8 cellular contexts compared by ENCODE assay signal in the genomic region with DNA sequence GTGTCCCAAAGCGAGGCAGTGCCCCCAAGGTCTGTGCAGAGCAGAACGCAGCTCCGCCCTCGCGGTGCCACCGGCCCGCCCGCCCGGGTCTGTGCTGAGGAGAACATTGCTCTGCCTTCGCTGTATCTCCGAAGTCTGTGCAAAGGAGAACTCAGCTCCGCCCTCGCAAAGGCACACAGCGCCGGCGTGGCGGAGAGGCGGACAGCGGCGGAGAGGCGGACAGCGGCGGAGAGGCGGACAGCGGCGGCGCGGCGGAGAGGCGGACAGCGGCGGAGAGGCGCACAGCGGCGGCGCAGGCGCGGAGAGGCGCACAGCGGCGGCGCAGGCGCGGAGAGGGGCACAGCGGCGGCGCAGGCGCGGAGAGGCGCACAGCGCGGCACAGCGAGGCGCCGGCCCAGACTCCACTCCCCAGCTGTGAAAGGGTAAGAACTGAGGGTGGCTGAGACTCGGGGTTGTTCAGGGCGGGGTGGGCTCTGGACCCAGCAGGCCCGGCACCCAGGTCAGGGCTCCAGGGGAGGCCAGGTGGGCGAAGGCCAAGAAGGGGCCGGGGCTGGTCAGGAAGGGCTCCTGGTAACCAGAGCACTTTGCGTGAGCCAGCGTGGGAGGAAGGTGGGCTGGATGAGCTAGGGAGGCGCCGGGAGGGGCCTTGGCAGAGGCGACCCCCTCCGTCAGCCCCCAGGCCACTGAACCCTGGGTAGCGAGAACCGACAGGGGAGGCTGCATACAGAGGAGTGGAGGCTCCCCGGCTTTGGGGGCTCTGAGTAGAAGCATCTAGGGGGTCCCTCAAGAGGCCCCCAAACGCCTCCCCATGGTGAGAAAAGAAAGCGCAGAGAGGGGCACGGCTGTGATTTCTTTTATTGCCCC. TPM values are rescaled to one million over a fixed set of nuclear protein-coding genes. Genes with fewer than 3 reads are reported as not detected.
A peak's percentile ranks its signal among the peaks of the same experiment; 100 is the strongest.
DNase-seq lines count a peak whose midpoint lies in the region; ATAC-seq and TF ChIP-seq lines count a peak whose summit lies in the region.
"Not testable (repeated sequence)": the region's sequence is repeated elsewhere in the genome, so short reads cannot be mapped to it uniquely, and the experiment has no call there.

No MANE protein-coding gene starts in this region.

- H3K27me3 ChIP-seq in adrenal gland; heart left ventricle; osteoblast (ENCODE audit: insufficient read depth, low read length); stomach smooth muscle (ENCODE audit: control insufficient read depth in 1 of 2, insufficient read depth in 2 of 2, low read length in 2 of 2): not testable (repeated sequence)

- H3K79me2 ChIP-seq in osteoblast (ENCODE audit: insufficient read depth, low read length), result peaks cover 41% of the 10 kb centered on the region

- H3K9me3 Mint-ChIP-seq in HFFc6, result not testable (repeated sequence)

- 0 to 2% (median 1%) methylated on average over 8 to 72 of the region's 72 CpGs for WGBS in adrenal gland, 4 donors
- 0 to 5% (median 1%) methylated on average over 13 to 72 of the region's 72 CpGs for WGBS in heart left ventricle, 4 donors

- peak; percentile 71 for DNase-seq in EL
- DNase-seq in HFFc6, result peak; percentile 56
- peak; percentile 1 for DNase-seq in NCI-H128 (lab: John Stamatoyannopoulos, UW; ENCODE audit: unreplicated experiment)
- peak; percentile 57 for DNase-seq in T-helper 22 cell (ENCODE audit: low read depth)
- peak; percentile 55 to 69 (median 62) for DNase-seq in adrenal gland
- DNase-seq in heart left ventricle, result peak; percentile 57 to 87 (median 72)
- DNase-seq in osteoblast (ENCODE audit: insufficient read length, low spot score, missing footprints), result not testable (repeated sequence)

- H3K9ac ChIP-seq in stomach smooth muscle (ENCODE audit: low read length in 2 of 2), result peak overlapping the region; percentile 68 to 70

- TF ChIP-seq POLR2A in adrenal gland (IDR thresholded peaks at IDR 0.05) (peak in 1 of 2 donors; percentile 62), heart left ventricle (IDR thresholded peaks at IDR 0.05) (peak in 1 of 2 donors; percentile 76)

- peaks cover 25% of the 10 kb centered on the region for H3K4me1 Mint-ChIP-seq in HFFc6 (ENCODE audit: low read depth)

- H3K27me3 Mint-ChIP-seq in HFFc6 (ENCODE audit: insufficient read depth), result not testable (repeated sequence)

- not testable (repeated sequence) for H3K9me3 ChIP-seq in adrenal gland (replicated peaks in 1 of 3); heart left ventricle; osteoblast (ENCODE audit: low read depth, low read length); stomach smooth muscle (ENCODE audit: control insufficient read depth in 2 of 2, low read length in 2 of 2)

- H3K27ac ChIP-seq in adrenal gland (peak overlapping the region in 3 of 5 donors; percentile 57 to 84 (median 71)), heart left ventricle (peak overlapping the region; percentile 60 to 86 (median 78)), osteoblast (ENCODE audit: low read depth, low read length) (peak overlapping the region; percentile 56), stomach smooth muscle (ENCODE audit: low read length) (peak overlapping the region; percentile 31)

- peak overlapping the region; percentile 72 for H2AFZ ChIP-seq in osteoblast (ENCODE audit: low read length)

- H3K4me3 ChIP-seq in adrenal gland (peak overlapping the region; percentile 71 to 97 (median 78)), heart left ventricle (peak overlapping the region; percentile 63 to 98 (median 82)), osteoblast (ENCODE audit: insufficient read depth, low read length) (peak overlapping the region; percentile 82), stomach smooth muscle (ENCODE audit: low read length in 2 of 2) (peak overlapping the region; percentile 69 to 77)

- not testable (repeated sequence) for H3K36me3 ChIP-seq in adrenal gland (replicated peaks in 1 of 2); heart left ventricle; osteoblast (ENCODE audit: insufficient read depth, low read length); stomach smooth muscle (ENCODE audit: control insufficient read depth in 2 of 2, insufficient read depth in 2 of 2, low read length in 2 of 2)

- H3K4me3 Mint-ChIP-seq in HFFc6, result peak overlapping the region; percentile 91

- not testable (repeated sequence) for H3K4me1 ChIP-seq in adrenal gland (replicated peaks in 1 of 2); heart left ventricle; osteoblast (ENCODE audit: insufficient read depth, low read length); stomach smooth muscle (ENCODE audit: control insufficient read depth, insufficient read depth, low read length)

- peak overlapping the region; percentile 70 for H3K4me2 ChIP-seq in osteoblast (ENCODE audit: insufficient read depth, low read length)

- intact Hi-C loops in adrenal gland (cut with DNase I); heart left ventricle (cut with DNase I): not testable (repeated sequence)

- peak; percentile 66 for TF ChIP-seq CTCF in HFFc6 (IDR thresholded peaks at IDR 0.05)
- peak in 3 of 6 experiments; percentile 21 to 32 (median 25) for TF ChIP-seq CTCF in adrenal gland (IDR thresholded peaks at IDR 0.05)
- peak in 4 of 12 donors; percentile 15 to 38 (median 28) for TF ChIP-seq CTCF in heart left ventricle (IDR thresholded peaks at IDR 0.05)
- TF ChIP-seq CTCF in osteoblast (IDR thresholded peaks at IDR 0.05; ENCODE audit: extremely low read depth, low read depth, low read length), result peak; percentile 32

- not testable (repeated sequence) for H4K20me1 ChIP-seq in osteoblast (ENCODE audit: insufficient read depth, low read length)

- not testable (repeated sequence) for H3K36me3 Mint-ChIP-seq in HFFc6 (ENCODE audit: low read depth)

- H3K27ac Mint-ChIP-seq in HFFc6, result peak overlapping the region; percentile 60

- peak; percentile 78 to 100 (median 93) for ATAC-seq in heart left ventricle

RNA-seq across cellular contexts. Expression of gene VPREB1, which starts 53.4 kb away (rescaled TPM):
- not detected for total RNA-seq in HFFc6 (2021; fragmentation: NEBNext Ultra II Directional; extraction: Animal tissue kit (Norgen Biotek cat#: 25700))
- total RNA-seq in adrenal gland, result not detected
- not detected for polyA plus RNA-seq in adrenal gland
- total RNA-seq in heart left ventricle, result not detected
- polyA plus RNA-seq in heart left ventricle, result not detected
- total RNA-seq in osteoblast, result not detected in 2 replicates
